Comparison of ENCODE assay signal across 8 cellular contexts in the genomic region with DNA sequence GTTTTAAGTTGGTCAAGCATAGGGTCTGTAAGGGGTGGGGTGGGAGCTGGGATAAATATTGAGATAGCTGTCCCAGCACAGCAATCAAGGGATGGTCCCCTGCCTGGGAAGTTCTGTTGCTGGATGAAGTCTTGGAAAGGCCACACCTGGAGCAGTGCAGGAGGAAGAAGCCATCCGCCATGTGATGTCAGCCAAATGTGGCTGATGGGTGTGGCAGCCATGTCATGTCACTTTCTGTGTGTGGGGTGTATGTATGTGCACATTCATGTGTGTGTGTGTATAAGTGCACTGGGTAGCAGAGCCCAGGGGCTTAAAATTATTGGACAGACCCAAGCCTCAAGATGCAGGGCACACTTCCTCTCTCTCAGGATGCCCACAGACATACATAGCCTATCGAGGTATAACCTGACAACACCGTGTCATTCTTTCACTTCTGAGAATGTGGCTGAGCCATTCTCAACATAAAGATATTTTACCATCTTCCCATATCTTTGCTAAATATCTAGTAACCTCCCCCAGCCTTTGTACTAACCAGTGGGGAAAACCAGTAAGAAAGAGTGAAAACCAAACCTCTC. TPM values are rescaled to one million over a fixed set of nuclear protein-coding genes. Genes with fewer than 3 reads are reported as not detected.
A peak's percentile ranks its signal among the peaks of the same experiment; 100 is the strongest.
DNase-seq lines count a peak whose midpoint lies in the region; ATAC-seq lines count a peak whose summit lies in the region.

No MANE protein-coding gene starts in this region.

- peak overlapping the region; percentile 97 for H3K27ac Mint-ChIP-seq in activated naive CD4-positive, alpha-beta T cell treated with anti-CD3 and anti-CD28 coated beads, Interleukin-2, amount 50 U/mL, for 24 hours
- H3K27ac Mint-ChIP-seq in activated CD8-positive, alpha-beta T cell treated with anti-CD3 and anti-CD28 coated beads, Interleukin-2, amount 10 ng/mL, durations not matched to agents 7 days and 5 days = peak overlapping the region; percentile 90
- peak overlapping the region; percentile 27 to 94 for H3K27ac Mint-ChIP-seq in stimulated activated naive CD8-positive, alpha-beta T cell treated with anti-CD3 and anti-CD28 coated beads, Interleukin-15, amount 100 ng/mL, for 72 hours

- peak overlapping the region; percentile 81 for H3K4me3 Mint-ChIP-seq in activated naive CD4-positive, alpha-beta T cell treated with anti-CD3 and anti-CD28 coated beads, Interleukin-2, amount 50 U/mL, for 24 hours
- H3K4me3 Mint-ChIP-seq in activated CD8-positive, alpha-beta T cell treated with anti-CD3 and anti-CD28 coated beads, Interleukin-2, amount 10 ng/mL, durations not matched to agents 7 days and 5 days = peak overlapping the region; percentile 68
- peak overlapping the region; percentile 63 to 79 for H3K4me3 Mint-ChIP-seq in stimulated activated naive CD8-positive, alpha-beta T cell treated with anti-CD3 and anti-CD28 coated beads, Interleukin-15, amount 100 ng/mL, for 72 hours

- peak; percentile 55 for ATAC-seq in HG02938 (IDR thresholded peaks at IDR 0.05; ENCODE audit: unreplicated experiment)
- peak; percentile 66 for ATAC-seq in activated CD8-positive, alpha-beta T cell treated with anti-CD3 and anti-CD28 coated beads, Interleukin-2, amount 10 ng/mL, durations not matched to agents 7 days and 5 days
- peak; percentile 87 for ATAC-seq in stimulated activated naive CD8-positive, alpha-beta T cell treated with anti-CD3 and anti-CD28 coated beads, Interleukin-15, amount 100 ng/mL, for 72 hours

- CTCF ChIA-PET in activated CD8-positive, alpha-beta T cell treated with anti-CD3 and anti-CD28 coated beads, Interleukin-2, amount 10 ng/mL, durations not matched to agents 7 days and 5 days (lab: Charles Lee) = interaction anchor here (1.1 to 3.5 kb wide), 7 partner anchors 11 to 84 kb away, joined by 3 to 41 read pairs (median 5); a partner anchor contains a TSS

- no peak for DNase-seq in activated naive CD4-positive, alpha-beta T cell treated with anti-CD3 and anti-CD28 coated beads, Interleukin-2, amount 50 U/mL, for 16 hours
- peak; percentile 34 for DNase-seq in activated CD8-positive, alpha-beta T cell treated with anti-CD3 and anti-CD28 coated beads, Interleukin-2, amount 10 ng/mL, durations not matched to agents 7 days and 5 days
- DNase-seq in stimulated activated naive CD8-positive, alpha-beta T cell treated with anti-CD3 and anti-CD28 coated beads, Interleukin-15, amount 100 ng/mL, for 72 hours = peak in 1 of 2 donors; percentile 50
- DNase-seq in amygdala (lab: John Stamatoyannopoulos, UW) (no peak), NCI-H2227 (lab: John Stamatoyannopoulos, UW; ENCODE audit: unreplicated experiment) (no peak), Kasumi-1 (lab: John Stamatoyannopoulos, UW) (no peak)

- peaks cover 79% of the 10 kb centered on the region for H3K4me1 Mint-ChIP-seq in activated naive CD4-positive, alpha-beta T cell treated with anti-CD3 and anti-CD28 coated beads, Interleukin-2, amount 50 U/mL, for 24 hours
- H3K4me1 Mint-ChIP-seq in activated CD8-positive, alpha-beta T cell treated with anti-CD3 and anti-CD28 coated beads, Interleukin-2, amount 10 ng/mL, durations not matched to agents 7 days and 5 days (ENCODE audit: low read depth) = peaks cover 86% of the 10 kb centered on the region
- H3K4me1 Mint-ChIP-seq in stimulated activated naive CD8-positive, alpha-beta T cell treated with anti-CD3 and anti-CD28 coated beads, Interleukin-15, amount 100 ng/mL, for 72 hours = peaks cover 70% of the 10 kb centered on the region

- H3K27me3 Mint-ChIP-seq in activated naive CD4-positive, alpha-beta T cell treated with anti-CD3 and anti-CD28 coated beads, Interleukin-2, amount 50 U/mL, for 24 hours = no peaks in the 10 kb centered on the region
- H3K27me3 Mint-ChIP-seq in activated CD8-positive, alpha-beta T cell treated with anti-CD3 and anti-CD28 coated beads, Interleukin-2, amount 10 ng/mL, durations not matched to agents 7 days and 5 days (ENCODE audit: low read depth) = no peaks in the 10 kb centered on the region
- no peaks in the 10 kb centered on the region for H3K27me3 Mint-ChIP-seq in stimulated activated naive CD8-positive, alpha-beta T cell treated with anti-CD3 and anti-CD28 coated beads, Interleukin-15, amount 100 ng/mL, for 72 hours

- peaks cover 7% of the 10 kb centered on the region for H3K9me3 Mint-ChIP-seq in activated naive CD4-positive, alpha-beta T cell treated with anti-CD3 and anti-CD28 coated beads, Interleukin-2, amount 50 U/mL, for 24 hours
- H3K9me3 Mint-ChIP-seq in activated CD8-positive, alpha-beta T cell treated with anti-CD3 and anti-CD28 coated beads, Interleukin-2, amount 10 ng/mL, durations not matched to agents 7 days and 5 days (ENCODE audit: insufficient read depth) = peaks cover 4% of the 10 kb centered on the region
- H3K9me3 Mint-ChIP-seq in stimulated activated naive CD8-positive, alpha-beta T cell treated with anti-CD3 and anti-CD28 coated beads, Interleukin-15, amount 100 ng/mL, for 72 hours = peaks cover 0 to 10% of the 10 kb centered on the region in 2 donors

- H3K36me3 Mint-ChIP-seq in activated naive CD4-positive, alpha-beta T cell treated with anti-CD3 and anti-CD28 coated beads, Interleukin-2, amount 50 U/mL, for 24 hours = peaks cover 37% of the 10 kb centered on the region
- H3K36me3 Mint-ChIP-seq in activated CD8-positive, alpha-beta T cell treated with anti-CD3 and anti-CD28 coated beads, Interleukin-2, amount 10 ng/mL, durations not matched to agents 7 days and 5 days (ENCODE audit: low read depth) = peaks cover 96% of the 10 kb centered on the region

- POLR2A ChIA-PET in activated CD8-positive, alpha-beta T cell treated with anti-CD3 and anti-CD28 coated beads, Interleukin-2, amount 10 ng/mL, durations not matched to agents 7 days and 5 days (lab: Charles Lee) = interaction anchor here (0.6 to 2.9 kb wide), 5 partner anchors 10 to 84 kb away, joined by 3 to 24 read pairs (median 5); a partner anchor contains a TSS

RNA-seq across cellular contexts. Expression of a gene that starts 11.4 kb away (rescaled TPM):
- 100 to 1,000 TPM; 106 to 108 TPM for total RNA-seq in activated CD8-positive, alpha-beta T cell treated with anti-CD3 and anti-CD28 coated beads, Interleukin-2, amount 10 ng/mL, durations not matched to agents 7 days and 5 days
